Comparison of ENCODE assay signal across 1 cellular context in genomic region chr4:90715242-90715641, GRCh38.
TF ChIP-seq lines count a peak whose summit lies in the region.

No MANE protein-coding gene starts in this region.

TF ChIP-seq in H1, 55 proteins besides CTCF, POLR2A, EP300 and RAD21 (continued from another document):
- TF ChIP-seq MAFK (IDR thresholded peaks at IDR 0.05; ENCODE audit: low read depth, low read length) (no peak), KDM5A (IDR thresholded peaks at IDR 0.05; ENCODE audit: low read length) (no peak), TEAD4 (IDR thresholded peaks at IDR 0.05; ENCODE audit: low read depth, low read length) (no peak), RXRA (IDR thresholded peaks at IDR 0.05; ENCODE audit: insufficient read depth, low read depth, low read length) (no peak), CHD7 (IDR thresholded peaks at IDR 0.05; ENCODE audit: insufficient replicate concordance, low read length) (no peak), SRF (IDR thresholded peaks at IDR 0.05; ENCODE audit: low read depth, low read length) (no peak), CREB1 (IDR thresholded peaks at IDR 0.05) (no peak), HDAC2 (IDR thresholded peaks at IDR 0.05; ENCODE audit: borderline replicate concordance in 1 of 2, low read depth in 2 of 2, low read length in 2 of 2) (no peak), TCF12 (IDR thresholded peaks at IDR 0.05; ENCODE audit: low read depth, low read length) (no peak)
